8 cellular contexts compared by ENCODE assay signal in genomic region chr7:141012044-141012685, GRCh38. TPM values are rescaled to one million over a fixed set of nuclear protein-coding genes. Genes with fewer than 3 reads are reported as not detected.
A peak's percentile ranks its signal among the peaks of the same experiment; 100 is the strongest.
DNase-seq lines count a peak whose midpoint lies in the region; ATAC-seq and TF ChIP-seq lines count a peak whose summit lies in the region.

No MANE protein-coding gene starts in this region.

- H3K27ac ChIP-seq in CD8-positive, alpha-beta T cell (ENCODE audit: low read depth, low read length), result no peak overlapping the region

- peaks cover 39% of the 10 kb centered on the region for H3K36me3 Mint-ChIP-seq in CD8-positive, alpha-beta T cell

- peaks cover 17% of the 10 kb centered on the region for H3K4me1 ChIP-seq in CD8-positive, alpha-beta T cell (ENCODE audit: insufficient read depth, low read length)

- peak; percentile 45 for ATAC-seq in CD8-positive, alpha-beta T cell
- ATAC-seq in GM19351 (IDR thresholded peaks at IDR 0.05; ENCODE audit: unreplicated experiment), result peak; percentile 38

- peaks cover 6% of the 10 kb centered on the region for H3K9me3 Mint-ChIP-seq in CD8-positive, alpha-beta T cell

- POLR2A ChIA-PET in CD8-positive, alpha-beta T cell (lab: Charles Lee), result interaction anchor here (0.6 kb wide), 1 partner anchor 352 kb away, joined by 3 read pairs; no protein-coding TSS in a partner anchor

- H3K9me3 ChIP-seq in CD8-positive, alpha-beta T cell (ENCODE audit: low read length), result no peaks in the 10 kb centered on the region

- peaks cover 2% of the 10 kb centered on the region for H3K27me3 Mint-ChIP-seq in CD8-positive, alpha-beta T cell (ENCODE audit: low read depth)

- peak overlapping the region; percentile 72 for H3K27ac Mint-ChIP-seq in CD8-positive, alpha-beta T cell

- in situ Hi-C loops in SK-MEL-5 (cut with HindIII; ENCODE audit: low pct_unique_long_range_greater_than_20kb, low sequenced_read_pairs), result loop anchor here (25.0 kb wide), 1 partner anchor 525 kb away; no protein-coding TSS in a partner anchor

- H3K4me3 Mint-ChIP-seq in CD8-positive, alpha-beta T cell, result peak overlapping the region; percentile 16

- H3K4me1 Mint-ChIP-seq in CD8-positive, alpha-beta T cell (ENCODE audit: low read depth), result peaks cover 42% of the 10 kb centered on the region

- CTCF ChIA-PET in CD8-positive, alpha-beta T cell (lab: Charles Lee), result interaction anchor here (0.7 to 8.2 kb wide), 11 partner anchors 11 to 537 kb away, joined by 3 to 165 read pairs (median 3); partner anchors contain the start of gene ADCK2

- peak; percentile 61 for TF ChIP-seq CTCF in CD8-positive, alpha-beta T cell (IDR thresholded peaks at IDR 0.05)

- H3K27me3 ChIP-seq in CD8-positive, alpha-beta T cell (ENCODE audit: insufficient read depth, low read length), result no peaks in the 10 kb centered on the region

- intact Hi-C loops in CD8-positive, alpha-beta T cell (cut with DNase I, micrococcal nuclease), result loop anchor here (1.0 to 10.0 kb wide), 13 partner anchors 201 to 1667 kb away; partner anchors contain the start of genes ADCK2 (in 2 of the 2), FMC1 (in 1 of the 2), HIPK2 (in 1 of the 2) and PARP12 (in 1 of the 2)

- peak; percentile 57 to 82 (median 75) for DNase-seq in CD8-positive, alpha-beta T cell
- DNase-seq in LHCN-M2 (ENCODE audit: low read depth), result peak; percentile 71
- DNase-seq in SK-MEL-5 (ENCODE audit: low read depth, low spot score), result peak; percentile 89
- peak; percentile 5 to 58 (median 26) for DNase-seq in activated naive CD4-positive, alpha-beta T cell (lab: John Stamatoyannopoulos, UW)
- DNase-seq in germinal center (ENCODE audit: low spot score), result peak; percentile 49
- DNase-seq in retina, result peak; percentile 77
- DNase-seq in cortex of kidney (lab: John Stamatoyannopoulos, UW), result no peak

- no peak overlapping the region for H3K4me3 ChIP-seq in CD8-positive, alpha-beta T cell (ENCODE audit: low read depth, low read length)

- H3K36me3 ChIP-seq in CD8-positive, alpha-beta T cell (ENCODE audit: insufficient read depth, low read length), result peaks cover 4% of the 10 kb centered on the region

RNA-seq across cellular contexts. Expression of gene MRPS33, which starts 2.6 kb away (rescaled TPM):
- 10 to 100 TPM; 17.4 to 19.9 TPM for total RNA-seq in CD8-positive, alpha-beta T cell
- 36.1 and 42.9 TPM in 2 replicates for total RNA-seq in LHCN-M2 (2014; rRNA removed)
- 181 TPM for polyA plus RNA-seq in LHCN-M2 (2012)
- total RNA-seq in SK-MEL-5 (2014; rRNA removed; shearing (Covaris generic)), result 136 and 147 TPM in 2 replicates
- 44.6 and 56.0 TPM in 2 replicates for polyA plus RNA-seq in SK-MEL-5 (2015; cell fraction: cytosol; rRNA removed)
- 11.8 and 17.5 TPM in 2 replicates for polyA plus RNA-seq in SK-MEL-5 (2015; cell fraction: nucleus; rRNA removed)
